Comparison of ENCODE assay signal across 8 cellular contexts in genomic region chr17:48831549-48831883, GRCh38. TPM values are rescaled to one million over a fixed set of nuclear protein-coding genes. Genes with fewer than 3 reads are reported as not detected.
DNase-seq lines count a peak whose midpoint lies in the region; ATAC-seq and TF ChIP-seq lines count a peak whose summit lies in the region.

No MANE protein-coding gene starts in this region.

- in situ Hi-C loops in GM23248 (cut with MboI) = no loop called here

- no peaks in the 10 kb centered on the region for H3K27me3 ChIP-seq in GM23248 (replicated peaks; ENCODE audit: insufficient read depth)
- no peaks in the 10 kb centered on the region for H3K27me3 ChIP-seq in skeletal muscle tissue (ENCODE audit: control insufficient read depth in 3 of 3, insufficient read depth in 3 of 3, low read length in 3 of 3)

- H3K4me1 Mint-ChIP-seq in WTC11 (peaks cover 3% of the 10 kb centered on the region; the same call in 1 of the 2 replicates), glutamatergic neuron (ENCODE audit: low read depth, unreplicated experiment) (peaks cover 12% of the 10 kb centered on the region)

- DNase-seq in GM23248 = no peak
- DNase-seq in WTC11 (ENCODE audit: low spot score) = no peak
- DNase-seq in glutamatergic neuron = no peak
- DNase-seq in NCI-H2171 (lab: John Stamatoyannopoulos, UW) = no peak
- DNase-seq in NK-92 (lab: John Stamatoyannopoulos, UW; ENCODE audit: unreplicated experiment) = no peak
- no peak for DNase-seq in NCI-H446 (lab: John Stamatoyannopoulos, UW)
- no peak for DNase-seq in mucosa of gallbladder (ENCODE audit: low spot score)

- no peaks in the 10 kb centered on the region for H3K9me2 ChIP-seq in GM23248 (ENCODE audit: insufficient read depth)

- ATAC-seq in WTC11 = no peak

- CTCF ChIA-PET in WTC11 (lab: Charles Lee) = interaction anchor here (0.9 to 3.0 kb wide), 9 partner anchors 13 to 157 kb away, joined by 3 to 19 read pairs (median 4); no protein-coding TSS in a partner anchor

- H3K79me2 ChIP-seq in GM23248 (ENCODE audit: insufficient read depth) = peaks cover 57% of the 10 kb centered on the region

- H3K27ac ChIP-seq in GM23248 = peak overlapping the region; percentile 83
- peak overlapping the region; percentile 98 for H3K27ac ChIP-seq in skeletal muscle tissue (ENCODE audit: low read depth, low read length)

- no peaks in the 10 kb centered on the region for H4K20me1 ChIP-seq in GM23248 (ENCODE audit: insufficient read depth)

- WGBS in GM23248 (ENCODE audit: low coverage in 1 of 2, low lambda C conversion rate in 2 of 2, missing lambda C conversion rate in 2 of 2), 2 experiments = 2 to 3% methylated on average over 8 of the region's 8 CpGs

- H3K27me3 Mint-ChIP-seq in WTC11 (ENCODE audit: low read depth) = no peaks in the 10 kb centered on the region; the same call in 1 of the 2 replicates
- no peaks in the 10 kb centered on the region for H3K27me3 Mint-ChIP-seq in glutamatergic neuron (ENCODE audit: unreplicated experiment)

- H3K9ac ChIP-seq in GM23248 (peak overlapping the region; percentile 97), skeletal muscle tissue (ENCODE audit: low read depth in 1 of 3, low read length in 3 of 3) (peak overlapping the region; percentile 96 to 99 (median 98))

- H3K27ac Mint-ChIP-seq in WTC11 = peak overlapping the region; percentile 63; the same call in 1 of the 2 replicates
- H3K27ac Mint-ChIP-seq in glutamatergic neuron (ENCODE audit: unreplicated experiment) = peak overlapping the region; percentile 89

- no peaks in the 10 kb centered on the region for H3K36me3 ChIP-seq in GM23248 (ENCODE audit: low read depth)
- H3K36me3 ChIP-seq in skeletal muscle tissue (ENCODE audit: control insufficient read depth in 3 of 3, insufficient read depth in 3 of 3, low read length in 3 of 3) = peaks cover 0 to 3% (median 3%) of the 10 kb centered on the region in 3 donors

- no peak for TF ChIP-seq CTCF in WTC11 (IDR thresholded peaks at IDR 0.05)
- no peak for TF ChIP-seq CTCF in glutamatergic neuron (IDR thresholded peaks at IDR 0.05; ENCODE audit: partially characterized antibody, unreplicated experiment)

- H3K4me3 Mint-ChIP-seq in WTC11 (peak overlapping the region; percentile 96), glutamatergic neuron (ENCODE audit: unreplicated experiment) (peak overlapping the region; percentile 95)

- H3K36me3 Mint-ChIP-seq in WTC11 (no peaks in the 10 kb centered on the region), glutamatergic neuron (ENCODE audit: unreplicated experiment) (no peaks in the 10 kb centered on the region)

- H3K9me3 ChIP-seq in GM23248 (ENCODE audit: low read depth) (no peaks in the 10 kb centered on the region), skeletal muscle tissue (ENCODE audit: control insufficient read depth in 3 of 3, low read length in 3 of 3) (no peaks in the 10 kb centered on the region)

- H3K4me3 ChIP-seq in GM23248 = peak overlapping the region; percentile 97
- H3K4me3 ChIP-seq in skeletal muscle tissue (ENCODE audit: low read length in 3 of 3) = peak overlapping the region; percentile 95 to 99 (median 96)

- POLR2A ChIA-PET in WTC11 (lab: Charles Lee) = no interaction called here

- H3K4me2 ChIP-seq in GM23248 (ENCODE audit: unreplicated experiment) = peak overlapping the region; percentile 92

- H3F3A ChIP-seq in GM23248 (ENCODE audit: insufficient read depth) = no peaks in the 10 kb centered on the region

- no peaks in the 10 kb centered on the region for H3K9me3 Mint-ChIP-seq in WTC11
- peaks cover 6% of the 10 kb centered on the region for H3K9me3 Mint-ChIP-seq in glutamatergic neuron (ENCODE audit: unreplicated experiment)

- peak overlapping the region; percentile 94 for H2AFZ ChIP-seq in GM23248

- H3K4me1 ChIP-seq in GM23248 (ENCODE audit: insufficient read depth) (peaks cover 12% of the 10 kb centered on the region), skeletal muscle tissue (ENCODE audit: control insufficient read depth in 3 of 3, insufficient read depth in 3 of 3, low read length in 3 of 3) (peaks cover 38 to 46% (median 38%) of the 10 kb centered on the region in 3 donors)

TF ChIP-seq in WTC11, 78 proteins besides CTCF, POLR2A, EP300 and RAD21:
- TF ChIP-seq, protein P1, sequence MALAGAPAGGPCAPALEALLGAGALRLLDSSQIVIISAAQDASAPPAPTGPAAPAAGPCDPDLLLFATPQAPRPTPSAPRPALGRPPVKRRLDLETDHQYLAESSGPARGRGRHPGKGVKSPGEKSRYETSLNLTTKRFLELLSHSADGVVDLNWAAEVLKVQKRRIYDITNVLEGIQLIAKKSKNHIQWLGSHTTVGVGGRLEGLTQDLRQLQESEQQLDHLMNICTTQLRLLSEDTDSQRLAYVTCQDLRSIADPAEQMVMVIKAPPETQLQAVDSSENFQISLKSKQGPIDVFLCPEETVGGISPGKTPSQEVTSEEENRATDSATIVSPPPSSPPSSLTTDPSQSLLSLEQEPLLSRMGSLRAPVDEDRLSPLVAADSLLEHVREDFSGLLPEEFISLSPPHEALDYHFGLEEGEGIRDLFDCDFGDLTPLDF (CRISPR knock-in tag; IDR thresholded peaks at IDR 0.05) = no peak
- TF ChIP-seq ZBTB21 (CRISPR knock-in tag; IDR thresholded peaks at IDR 0.05; ENCODE audit: borderline replicate concordance) = no peak
TF ChIP-seq in WTC11: peak in this region for 0.

RNA-seq across cellular contexts. Expression of gene CALCOCO2, which starts 0.7 kb away (rescaled TPM):
- 40.9 and 60.6 TPM in 2 replicates for total RNA-seq in GM23248 (2014; rRNA removed; shearing (Covaris generic))
- polyA plus RNA-seq in GM23248 (2016; fragmentation: Nextera tagmentation; extraction: Ambion mirVana) = 92.4 and 101 TPM in 2 replicates
- total RNA-seq in WTC11 (2021) (27.0 to 32.6 TPM (median 31.2 TPM) in 3 replicates), glutamatergic neuron (ENCODE audit: unreplicated experiment) (142 TPM), skeletal muscle tissue (29.2 TPM), mucosa of gallbladder (163 TPM)

RNA-seq across cellular contexts. Expression of gene TTLL6, which starts 14.5 kb away (rescaled TPM):
- not detected in 2 replicates for total RNA-seq in GM23248 (2014; rRNA removed; shearing (Covaris generic))
- polyA plus RNA-seq in GM23248 (2016; fragmentation: Nextera tagmentation; extraction: Ambion mirVana) = not detected in 2 replicates
- total RNA-seq in WTC11 (2021) = 3.4 to 7.0 TPM (median 4.6 TPM) in 3 replicates
- total RNA-seq in glutamatergic neuron (ENCODE audit: unreplicated experiment) = 35.4 TPM
- not detected for total RNA-seq in skeletal muscle tissue
- total RNA-seq in mucosa of gallbladder = 5.1 TPM
